13 cellular contexts compared by ENCODE assay signal in genomic region chr2:117661619-117662018, GRCh38.
A peak's percentile ranks its signal among the peaks of the same experiment; 100 is the strongest.
DNase-seq lines count a peak whose midpoint lies in the region; ATAC-seq and TF ChIP-seq lines count a peak whose summit lies in the region.
"Had no signal": no experiment of that assay in that cellular context is flagged by ENCODE, and none has a peak within 500 bp of the region (broad histone marks: within the 10 kb centered on the region; RNA-seq: fewer than 3 reads in every experiment).

No MANE protein-coding gene starts in this region.

- H3K9me3 Mint-ChIP-seq in GM23338: no peaks in the 10 kb centered on the region
- peaks cover 4% of the 10 kb centered on the region; the same call in 1 of the 2 replicates for H3K9me3 Mint-ChIP-seq in WTC11
- H3K9me3 Mint-ChIP-seq in nephron: no peaks in the 10 kb centered on the region

- no peaks in the 10 kb centered on the region for H3K36me3 ChIP-seq in GM23338 (ENCODE audit: insufficient read depth)

- H3K27me3 Mint-ChIP-seq in GM23338 (ENCODE audit: insufficient read depth, low read depth, poor library complexity) (peaks cover 3% of the 10 kb centered on the region), WTC11 (ENCODE audit: low read depth) (no peaks in the 10 kb centered on the region), nephron (ENCODE audit: low read depth) (peaks cover 4% of the 10 kb centered on the region)
- H3K27me3 Mint-ChIP-seq: CD4-positive, alpha-beta T cell had no signal

- CTCF ChIA-PET in WTC11 (lab: Charles Lee): no interaction called here

- H3K4me2 ChIP-seq in GM23338: peak overlapping the region; percentile 43; the same call in 1 of the 2 replicates

- H3K79me2 ChIP-seq in GM23338 (replicated peaks; ENCODE audit: insufficient read depth): no peaks in the 10 kb centered on the region

- no peak for TF ChIP-seq CTCF in GM23338 (conservative IDR thresholded peaks at IDR 0.05; ENCODE audit: low read depth in 2 of 2)
- TF ChIP-seq CTCF in WTC11 (IDR thresholded peaks at IDR 0.05): no peak
- no peak for TF ChIP-seq CTCF in nephron (IDR thresholded peaks at IDR 0.05; ENCODE audit: unreplicated experiment in 3 of 3)

- H3K4me3 ChIP-seq in GM23338: no peak overlapping the region

- no peaks in the 10 kb centered on the region for H3F3A ChIP-seq in GM23338 (replicated peaks; ENCODE audit: low read depth)

- no peaks in the 10 kb centered on the region for H4K20me1 ChIP-seq in GM23338 (replicated peaks; ENCODE audit: insufficient read depth)

- intact Hi-C loops in Right ventricle myocardium superior (cut with DNase I): no loop called here

- POLR2A ChIA-PET in WTC11 (lab: Charles Lee): no interaction called here

- H3K4me1 Mint-ChIP-seq in GM23338: peaks cover 20% of the 10 kb centered on the region
- H3K4me1 Mint-ChIP-seq in WTC11: peaks cover 28% of the 10 kb centered on the region
- H3K4me1 Mint-ChIP-seq in nephron: peaks cover 14% of the 10 kb centered on the region

- ATAC-seq in GM23338: no peak; the same call in 2 of the 3 replicates
- peak; percentile 34; the same call in 1 of the 2 replicates for ATAC-seq in WTC11
- ATAC-seq in Right ventricle myocardium superior (ENCODE audit: poor library complexity): no peak

- no peak for DNase-seq in GM23338 (ENCODE audit: low spot score)
- DNase-seq in WTC11 (ENCODE audit: low spot score): no peak
- peak; percentile 4 for DNase-seq in retina
- no peak for DNase-seq in Right ventricle myocardium superior
- DNase-seq in NCI-H69 (lab: John Stamatoyannopoulos, UW): no peak
- no peak for DNase-seq in NCI-H524 (lab: John Stamatoyannopoulos, UW)
- no peak for DNase-seq in kidney tubule cell (ENCODE audit: low spot score)
- DNase-seq: ACHN; C1 segment of cervical spinal cord; Calu3; CD4-positive, alpha-beta T cell; DMS 273 treated with DMSO at 0.1 percent for 48 hours had no signal

- H3K9me2 ChIP-seq in GM23338 (ENCODE audit: insufficient read depth): 0 out of 2 replicates have a peak, but pooled peaks cover 5% of the 10 kb centered on the region

- H3K4me1 ChIP-seq in GM23338 (ENCODE audit: insufficient read depth): peaks cover 17% of the 10 kb centered on the region

- no peak overlapping the region for H3K4me3 Mint-ChIP-seq in GM23338
- H3K4me3 Mint-ChIP-seq in WTC11: no peak overlapping the region
- H3K4me3 Mint-ChIP-seq in nephron: no peak overlapping the region
- H3K4me3 Mint-ChIP-seq: CD4-positive, alpha-beta T cell had no signal

- H3K36me3 Mint-ChIP-seq in GM23338 (ENCODE audit: low read depth): no peaks in the 10 kb centered on the region; the same call in 2 of the 3 replicates
- H3K36me3 Mint-ChIP-seq in WTC11: no peaks in the 10 kb centered on the region
- no peaks in the 10 kb centered on the region for H3K36me3 Mint-ChIP-seq in nephron (ENCODE audit: low read depth)

- H3K27me3 ChIP-seq in GM23338 (ENCODE audit: insufficient read depth): no peaks in the 10 kb centered on the region

- H3K27ac Mint-ChIP-seq in GM23338 (peak overlapping the region; percentile 85), WTC11 (peak overlapping the region; percentile 54; the same call in 1 of the 2 replicates), nephron (peak overlapping the region; percentile 60 to 85 (median 70))
- H3K27ac Mint-ChIP-seq: CD4-positive, alpha-beta T cell had no signal

- H3K27ac ChIP-seq in GM23338 (ENCODE audit: low read depth): no peak overlapping the region

- H2AFZ ChIP-seq in GM23338: peak overlapping the region; percentile 81

TF ChIP-seq in GM23338, 12 proteins besides CTCF, POLR2A, EP300 and RAD21 (continues in another document):
- no peak for TF ChIP-seq JUNB (IDR thresholded peaks at IDR 0.05; ENCODE audit: unreplicated experiment)

TF ChIP-seq in WTC11, 78 proteins besides CTCF, POLR2A, EP300 and RAD21:
- no peak for TF ChIP-seq ZSCAN18 (CRISPR knock-in tag; IDR thresholded peaks at IDR 0.05)
